In genomic region chr2:111990856-111991255, GRCh38 we compare ENCODE assay signal across 32 cellular contexts.
"Had no signal": no experiment of that assay in that cellular context is flagged by ENCODE, and none has a peak within 500 bp of the region (broad histone marks: within the 10 kb centered on the region; RNA-seq: fewer than 3 reads in every experiment).

No MANE protein-coding gene starts in this region.

- H3K27me3 Mint-ChIP-seq: activated CD4-positive, alpha-beta T cell treated with anti-CD3 and anti-CD28 coated beads for 36 hours; activated CD4-positive, alpha-beta T cell treated with anti-CD3 and anti-CD28 coated beads, Interleukin-2, amount 10 ng/mL, durations not matched to agents 7 days and 5 days; activated naive CD4-positive, alpha-beta T cell treated with anti-CD3 and anti-CD28 coated beads, Interleukin-2, amount 50 U/mL, for 24 hours; activated T-cell treated with anti-CD3 and anti-CD28 coated beads, Interleukin-2, amount 50 U/mL, for 24 hours had no signal

- H3K9me3 Mint-ChIP-seq: activated CD4-positive, alpha-beta T cell treated with anti-CD3 and anti-CD28 coated beads, Interleukin-2, amount 10 ng/mL, durations not matched to agents 7 days and 5 days; activated naive CD4-positive, alpha-beta T cell treated with anti-CD3 and anti-CD28 coated beads, Interleukin-2, amount 50 U/mL, for 24 hours; activated naive CD8-positive, alpha-beta T cell treated with anti-CD3 and anti-CD28 coated beads, Interleukin-2, amount 10 ng/mL, durations not matched to agents 7 days and 5 days; activated T-cell treated with anti-CD3 and anti-CD28 coated beads, Interleukin-2, amount 50 U/mL, for 24 hours; activated T-helper 2 cell treated with anti-CD3 and anti-CD28 coated beads, Interferon-gamma antibody, Interleukin-2, Interleukin-4, amounts not matched to agents 10 μg/mL and 5 μg/mL and 100 μg/mL, durations not matched to agents 14 hours and 24 hours and 36 hours; T-helper 1 cell treated with Interleukin-12 subunit alpha and Interleukin-12 subunit beta and Interleukin-4 antibody, amounts not matched to agents 30 μg/mL and 1 μg/mL, for 36 hours; T-helper 2 cell treated with Interferon-gamma antibody and Interleukin-4, amounts not matched to agents 5 μg/mL and 100 μg/mL, for 36 hours; WTC11 had no signal

- H3K36me3 ChIP-seq: breast epithelium, SJCRH30 had no signal

- H3K4me3 Mint-ChIP-seq: activated CD4-positive, alpha-beta T cell treated with anti-CD3 and anti-CD28 coated beads for 36 hours; activated CD4-positive, alpha-beta T cell treated with anti-CD3 and anti-CD28 coated beads, Interleukin-2, amount 10 ng/mL, durations not matched to agents 7 days and 5 days; activated CD8-positive, alpha-beta T cell treated with anti-CD3 and anti-CD28 coated beads, Interleukin-2, amount 10 ng/mL, durations not matched to agents 7 days and 5 days; activated naive CD4-positive, alpha-beta T cell treated with anti-CD3 and anti-CD28 coated beads, Interleukin-2, amount 50 U/mL, for 24 hours; activated naive CD8-positive, alpha-beta T cell treated with anti-CD3 and anti-CD28 coated beads, Interleukin-2, amount 10 ng/mL, durations not matched to agents 7 days and 5 days; activated T-cell treated with anti-CD3 and anti-CD28 coated beads, Interleukin-2, amount 50 U/mL, for 24 hours; T-helper 1 cell treated with Interleukin-12 subunit alpha and Interleukin-12 subunit beta and Interleukin-4 antibody, amounts not matched to agents 30 μg/mL and 1 μg/mL, for 36 hours; T-helper 2 cell treated with Interferon-gamma antibody and Interleukin-4, amounts not matched to agents 5 μg/mL and 100 μg/mL, for 36 hours; WTC11 had no signal

- H3K4me1 Mint-ChIP-seq: activated CD4-positive, alpha-beta T cell treated with anti-CD3 and anti-CD28 coated beads for 36 hours; activated CD4-positive, alpha-beta T cell treated with anti-CD3 and anti-CD28 coated beads, Interleukin-2, amount 10 ng/mL, durations not matched to agents 7 days and 5 days; activated naive CD4-positive, alpha-beta T cell treated with anti-CD3 and anti-CD28 coated beads, Interleukin-2, amount 50 U/mL, for 24 hours; activated naive CD8-positive, alpha-beta T cell treated with anti-CD3 and anti-CD28 coated beads, Interleukin-2, amount 10 ng/mL, durations not matched to agents 7 days and 5 days had no signal

- H3K27ac Mint-ChIP-seq: activated CD4-positive, alpha-beta T cell treated with anti-CD3 and anti-CD28 coated beads for 36 hours; activated CD4-positive, alpha-beta T cell treated with anti-CD3 and anti-CD28 coated beads, Interleukin-2, amount 10 ng/mL, durations not matched to agents 7 days and 5 days; activated CD8-positive, alpha-beta T cell treated with anti-CD3 and anti-CD28 coated beads, Interleukin-2, amount 10 ng/mL, durations not matched to agents 7 days and 5 days; activated naive CD4-positive, alpha-beta T cell treated with anti-CD3 and anti-CD28 coated beads, Interleukin-2, amount 50 U/mL, for 24 hours; activated naive CD8-positive, alpha-beta T cell treated with anti-CD3 and anti-CD28 coated beads, Interleukin-2, amount 10 ng/mL, durations not matched to agents 7 days and 5 days; activated T-cell treated with anti-CD3 and anti-CD28 coated beads, Interleukin-2, amount 50 U/mL, for 24 hours; activated T-helper 2 cell treated with anti-CD3 and anti-CD28 coated beads, Interferon-gamma antibody, Interleukin-2, Interleukin-4, amounts not matched to agents 10 μg/mL and 5 μg/mL and 100 μg/mL, durations not matched to agents 14 hours and 24 hours and 36 hours; T-helper 1 cell treated with Interleukin-12 subunit alpha and Interleukin-12 subunit beta and Interleukin-4 antibody, amounts not matched to agents 30 μg/mL and 1 μg/mL, for 36 hours; T-helper 2 cell treated with Interferon-gamma antibody and Interleukin-4, amounts not matched to agents 5 μg/mL and 100 μg/mL, for 36 hours; WTC11 had no signal

- DNase-seq: activated CD4-positive, alpha-beta T cell treated with anti-CD3 and anti-CD28 coated beads for 36 hours; activated CD4-positive, alpha-beta T cell treated with anti-CD3 and anti-CD28 coated beads, Interleukin-2, amount 10 ng/mL, durations not matched to agents 7 days and 5 days; activated CD4-positive, alpha-beta T cell treated with anti-CD3 and anti-CD28 coated beads, Interleukin-2, amount 50 U/mL, for 48 hours; activated CD8-positive, alpha-beta T cell treated with anti-CD3 and anti-CD28 coated beads, Interleukin-2, amount 10 ng/mL, durations not matched to agents 7 days and 5 days; activated gamma-delta T cell; activated naive CD4-positive, alpha-beta T cell treated with Interleukin-2 at 50 U/mL for 16 hours; activated naive CD8-positive, alpha-beta T cell treated with anti-CD3 and anti-CD28 coated beads, Interleukin-2, amount 10 ng/mL, durations not matched to agents 7 days and 5 days; activated T-cell treated with anti-CD3 and anti-CD28 coated beads, Interleukin-2, amount 50 U/mL, for 24 hours; amygdala; NCI-H1092 treated with DMSO at 0.1 percent for 48 hours; NCI-H1417; NCI-H146; NCI-H187; NCI-H2029 treated with DMSO at 0.1 percent for 48 hours; NCI-H2107; NCI-H2171; NCI-H510A; NCI-H526; NCI-H748 treated with DMSO at 0.1 percent for 48 hours; NK-92 treated with Interleukin-12 subunit alpha and Interleukin-12 subunit beta, amount 100 ng/mL, for 24 hours; PC-9; SHP77; SJCRH30 had no signal

- H3K36me3 Mint-ChIP-seq: activated naive CD4-positive, alpha-beta T cell treated with anti-CD3 and anti-CD28 coated beads, Interleukin-2, amount 50 U/mL, for 24 hours; activated naive CD8-positive, alpha-beta T cell treated with anti-CD3 and anti-CD28 coated beads, Interleukin-2, amount 10 ng/mL, durations not matched to agents 7 days and 5 days had no signal

- ATAC-seq: activated CD4-positive, alpha-beta T cell treated with anti-CD3 and anti-CD28 coated beads for 36 hours; activated CD4-positive, CD25-positive, alpha-beta regulatory T cell treated with anti-CD3 and anti-CD28 coated beads, Interleukin-2, amount 50 U/mL, for 24 hours; activated CD8-positive, alpha-beta T cell treated with anti-CD3 and anti-CD28 coated beads, Interleukin-2, amount 10 ng/mL, durations not matched to agents 7 days and 5 days; WTC11 had no signal

- H3K27ac ChIP-seq: ascending aorta, breast epithelium, PC-9, SJCRH30, SK-N-MC had no signal

- H3K4me3 ChIP-seq: ascending aorta, breast epithelium, PC-9, SJCRH30, SK-N-MC had no signal

- H3K27me3 ChIP-seq: ascending aorta, breast epithelium, SJCRH30 had no signal
